In genomic region chr9:2053883-2054845, GRCh38 we compare ENCODE assay signal across 9 cellular contexts. TPM values are rescaled to one million over a fixed set of nuclear protein-coding genes. Genes with fewer than 3 reads are reported as not detected.
DNase-seq lines count a peak whose midpoint lies in the region; ATAC-seq and TF ChIP-seq lines count a peak whose summit lies in the region.
"Had no signal": no experiment of that assay in that cellular context is flagged by ENCODE, and none has a peak within 500 bp of the region (broad histone marks: within the 10 kb centered on the region; RNA-seq: fewer than 3 reads in every experiment).

No MANE protein-coding gene starts in this region.

- H3K36me3 ChIP-seq in Peyer's patch (peaks cover 0 to 25% (median 0%) of the 10 kb centered on the region in 3 donors), H7 (replicated peaks; ENCODE audit: control insufficient read depth, insufficient read depth, low read length) (no peaks in the 10 kb centered on the region)

- peak; percentile 37 for DNase-seq in GM04504 (ENCODE audit: low read depth)
- peak in 2 of 3 donors; percentile 78 to 87 for DNase-seq in Peyer's patch
- peak in 47 of 58 donors; percentile 9 to 90 (median 51) for DNase-seq in anterior cingulate cortex (lab: John Stamatoyannopoulos, UW)
- DNase-seq in mucosa of gallbladder (ENCODE audit: low spot score), result peak; percentile 65
- DNase-seq in stimulated activated naive CD4-positive, alpha-beta T cell treated with Interleukin-2 at 50 U/mL for 16 hours (lab: John Stamatoyannopoulos, UW), result peak; percentile 74
- no peak for DNase-seq in H7
- no peak for DNase-seq in SHP77 treated with DMSO at 0.1 percent for 48 hours (lab: John Stamatoyannopoulos, UW)

- peaks cover 0 to 4% (median 0%) of the 10 kb centered on the region in 4 donors for H3K4me1 ChIP-seq in Peyer's patch

- no peak overlapping the region for H3K4me3 ChIP-seq in Peyer's patch
- no peak overlapping the region for H3K4me3 ChIP-seq in H7 (ENCODE audit: insufficient read depth, low read depth, low read length)
- H3K4me3 ChIP-seq: K562 had no signal

- no peaks in the 10 kb centered on the region for H3K9me3 ChIP-seq in Peyer's patch

- peak; percentile 97 for ATAC-seq in GM21825 (IDR thresholded peaks at IDR 0.05; ENCODE audit: unreplicated experiment)
- ATAC-seq: K562 had no signal

- no peak for TF ChIP-seq POLR2A in Peyer's patch (IDR thresholded peaks at IDR 0.05)

- peak overlapping the region; percentile 13 to 51 (median 47) for H3K27ac ChIP-seq in Peyer's patch

- H3K27me3 ChIP-seq in Peyer's patch (no peaks in the 10 kb centered on the region), H7 (ENCODE audit: control insufficient read depth, insufficient read depth, low read length) (no peaks in the 10 kb centered on the region)

- no peak for TF ChIP-seq CTCF in Peyer's patch (IDR thresholded peaks at IDR 0.05)

RNA-seq across cellular contexts. Expression of gene SMARCA2, which starts 39.0 kb away (rescaled TPM):
- 100 to 1,000 TPM in 3 of 4 donors, 10 to 100 TPM in 1; 93.7 to 297 (median 113) TPM for total RNA-seq in Peyer's patch
- total RNA-seq in mucosa of gallbladder, result 184 TPM
- 5.5 and 11.6 TPM in 2 replicates for total RNA-seq in H7 (2014; rRNA removed; shearing (Covaris generic))

Comparison
In these comparisons a context has a peak if more than half of its experiments do, and no peak if none do; other contexts are left out.
1. DNase-seq: peak in GM04504 (single experiment), Peyer's patch (2 of 3), anterior cingulate cortex (47 of 58), mucosa of gallbladder (single experiment) and stimulated activated naive CD4-positive, alpha-beta T cell treated with Interleukin-2 at 50 U/mL for 16 hours (single experiment); none in H7 (single experiment) and SHP77 treated with DMSO at 0.1 percent for 48 hours (single experiment).